In the genomic region with DNA sequence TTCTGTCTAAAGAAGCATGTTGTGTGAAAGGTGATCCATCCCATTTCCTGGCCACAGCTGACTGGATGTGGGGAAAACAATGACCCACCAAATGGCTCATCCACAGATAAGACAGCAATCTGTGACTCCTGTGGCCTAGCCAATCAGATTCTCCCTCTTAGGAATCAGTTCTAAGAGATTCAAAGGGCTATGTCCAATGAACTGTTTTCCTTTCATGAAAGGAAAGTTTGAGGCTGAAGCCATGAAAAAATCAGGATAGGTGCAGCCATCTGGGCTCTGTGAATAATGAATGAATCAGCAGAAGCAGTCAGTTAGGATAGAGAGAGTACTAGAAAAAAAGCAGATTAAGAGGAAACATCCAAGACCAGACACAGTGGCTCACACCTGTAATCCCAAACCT, we compare ENCODE assay signal across 16 cellular contexts.
A peak's percentile ranks its signal among the peaks of the same experiment; 100 is the strongest.
DNase-seq lines count a peak whose midpoint lies in the region; ATAC-seq, FAIRE-seq and TF ChIP-seq lines count a peak whose summit lies in the region.
"Had no signal": no experiment of that assay in that cellular context is flagged by ENCODE, and none has a peak within 500 bp of the region (broad histone marks: within the 10 kb centered on the region; RNA-seq: fewer than 3 reads in every experiment).

No MANE protein-coding gene starts in this region.

- no peak for TF ChIP-seq EP300 in K562 (IDR thresholded peaks at IDR 0.05; ENCODE audit: low read length)

- H3K27ac Mint-ChIP-seq in HFFc6 = peak overlapping the region; percentile 91
- H3K27ac Mint-ChIP-seq: activated naive CD8-positive, alpha-beta T cell treated with anti-CD3 and anti-CD28 coated beads, Interleukin-2, amount 50 U/mL, for 24 hours had no signal

- no peak for TF ChIP-seq RAD21 in K562 (CRISPR knock-in tag; conservative IDR thresholded peaks at IDR 0.05 in 1 of 2, IDR thresholded peaks at IDR 0.05 in 1 of 2)

- no TSS peak for BruUV-seq in K562 (replicated peaks; lab: Mats Ljungman, UMichigan)

- H4K20me1 ChIP-seq in K562 (replicated peaks; ENCODE audit: control insufficient read depth, insufficient read depth, low read length) = no peaks in the 10 kb centered on the region

- TF ChIP-seq CTCF in HFFc6 (IDR thresholded peaks at IDR 0.05) (no peak), K562 (IDR thresholded peaks at IDR 0.05 in 2 of 3, conservative IDR thresholded peaks at IDR 0.05 in 1 of 3; ENCODE audit: insufficient read depth in 2 of 3, low read depth in 1 of 3, low read length in 3 of 3) (no peak), thyroid gland (IDR thresholded peaks at IDR 0.05) (no peak), esophagus squamous epithelium (IDR thresholded peaks at IDR 0.05) (no peak)

- no peaks in the 10 kb centered on the region for H3K9me3 ChIP-seq in K562 (replicated peaks; ENCODE audit: control insufficient read depth, insufficient read depth, low read depth, low read length)
- no peaks in the 10 kb centered on the region for H3K9me3 ChIP-seq in thyroid gland
- H3K9me3 ChIP-seq in esophagus squamous epithelium = no peaks in the 10 kb centered on the region

- no peak for TF ChIP-seq POLR2A in K562 (conservative IDR thresholded peaks at IDR 0.05)
- no peak for TF ChIP-seq POLR2A in thyroid gland (IDR thresholded peaks at IDR 0.05)
- no peak for TF ChIP-seq POLR2A in esophagus squamous epithelium (IDR thresholded peaks at IDR 0.05)

- no peaks in the 10 kb centered on the region for H3K9me1 ChIP-seq in K562 (ENCODE audit: control insufficient read depth, insufficient read depth, low read length)

- H3K27me3 ChIP-seq in K562 (ENCODE audit: control insufficient read depth in 2 of 2, insufficient read depth in 2 of 2, low read length in 2 of 2) (no peaks in the 10 kb centered on the region), thyroid gland (no peaks in the 10 kb centered on the region), esophagus squamous epithelium (no peaks in the 10 kb centered on the region)

- ATAC-seq in K562 = no peak
- ATAC-seq in GM21529 (IDR thresholded peaks at IDR 0.05; ENCODE audit: unreplicated experiment) = no peak
- ATAC-seq in HG03097 (IDR thresholded peaks at IDR 0.05; ENCODE audit: low FRiP score, unreplicated experiment) = no peak
- ATAC-seq: activated naive CD8-positive, alpha-beta T cell treated with anti-CD3 and anti-CD28 coated beads, Interleukin-2, amount 50 U/mL, for 24 hours had no signal

- H3K27ac ChIP-seq in K562 (ENCODE audit: extremely low read depth, low read depth, low read length) (no peak overlapping the region), thyroid gland (no peak overlapping the region), esophagus squamous epithelium (no peak overlapping the region)
- H3K27ac ChIP-seq: coronary artery, WERI-Rb-1 had no signal

- H3K36me3 ChIP-seq in K562 (ENCODE audit: control insufficient read depth, insufficient read depth, low read length) = no peaks in the 10 kb centered on the region
- H3K36me3 ChIP-seq in thyroid gland = no peaks in the 10 kb centered on the region
- H3K36me3 ChIP-seq in esophagus squamous epithelium = no peaks in the 10 kb centered on the region
- H3K36me3 ChIP-seq: WERI-Rb-1 had no signal

- H3K4me1 ChIP-seq in K562 (replicated peaks in 1 of 2; ENCODE audit: control insufficient read depth in 2 of 2, insufficient read depth in 2 of 2, low read length in 2 of 2) (no peaks in the 10 kb centered on the region), thyroid gland (no peaks in the 10 kb centered on the region), esophagus squamous epithelium (peaks cover 0 to 6% (median 0%) of the 10 kb centered on the region in 3 donors)

- H3K27me3 Mint-ChIP-seq in HFFc6 (ENCODE audit: insufficient read depth) = no peaks in the 10 kb centered on the region
- H3K27me3 Mint-ChIP-seq: activated naive CD8-positive, alpha-beta T cell treated with anti-CD3 and anti-CD28 coated beads, Interleukin-2, amount 50 U/mL, for 24 hours had no signal

- peak overlapping the region; percentile 71 for H3K4me3 Mint-ChIP-seq in HFFc6
- H3K4me3 Mint-ChIP-seq: activated naive CD8-positive, alpha-beta T cell treated with anti-CD3 and anti-CD28 coated beads, Interleukin-2, amount 50 U/mL, for 24 hours had no signal

- CTCF ChIA-PET in K562 (lab: Yijun Ruan, JAX; ENCODE audit: low intra/inter-chr PET ratio) = no interaction called here

- POLR2A ChIA-PET in K562 (lab: Yijun Ruan, JAX) = no interaction called here

- H3K4me3 ChIP-seq in K562 (no peak overlapping the region), thyroid gland (replicated peaks in 1 of 3) (no peak overlapping the region), esophagus squamous epithelium (no peak overlapping the region)
- H3K4me3 ChIP-seq: coronary artery had no signal

- no peak overlapping the region for H3K4me2 ChIP-seq in K562 (ENCODE audit: insufficient read depth, low read length)

- H3K36me3 Mint-ChIP-seq in HFFc6 (ENCODE audit: low read depth) = no peaks in the 10 kb centered on the region

- H3K79me2 ChIP-seq in K562 (ENCODE audit: control insufficient read depth, insufficient read depth, low read length) = no peaks in the 10 kb centered on the region

- DNase-seq in AG20443 (ENCODE audit: low spot score) (peak; percentile 20), HFFc6 (peak; percentile 59), K562 (ENCODE audit: extremely low read depth in 1 of 4, low spot score in 3 of 4) (no peak), left kidney (ENCODE audit: low read depth, low spot score) (peak; percentile 11), thyroid gland (no peak), esophagus squamous epithelium (lab: John Stamatoyannopoulos, UW) (no peak)
- DNase-seq: activated naive CD8-positive, alpha-beta T cell treated with anti-CD3 and anti-CD28 coated beads, Interleukin-2, amount 50 U/mL, for 24 hours; NCI-H2081 treated with DMSO at 0.1 percent for 48 hours; stimulated activated CD4-positive, alpha-beta T cell treated with anti-CD3 and anti-CD28 coated beads, Interleukin-4, amount 100 ng/mL, for 1 hour; stimulated activated naive CD4-positive, alpha-beta T cell; WERI-Rb-1 had no signal

- in situ Hi-C loops in K562 (cut with MboI) = no loop called here

- H3K9me3 Mint-ChIP-seq in HFFc6 = no peaks in the 10 kb centered on the region
- H3K9me3 Mint-ChIP-seq: activated naive CD8-positive, alpha-beta T cell treated with anti-CD3 and anti-CD28 coated beads, Interleukin-2, amount 50 U/mL, for 24 hours had no signal

- intact Hi-C loops in K562 (cut with micrococcal nuclease) (no loop called here), thyroid gland (cut with DNase I) (no loop called here), esophagus squamous epithelium (cut with DNase I) (no loop called here)

- H3K4me1 Mint-ChIP-seq in HFFc6 (ENCODE audit: low read depth) = peaks cover 29% of the 10 kb centered on the region

- FAIRE-seq in K562 (lab: Jason Lieb, UNC) = no peak
- FAIRE-seq: frontal cortex, islet of Langerhans had no signal

- no peak overlapping the region for H2AFZ ChIP-seq in K562 (ENCODE audit: low read depth, low read length)

- H3K9ac ChIP-seq in K562 (ENCODE audit: insufficient read depth in 1 of 2, low read depth in 2 of 2, low read length in 2 of 2) = no peak overlapping the region

TF ChIP-seq in K562, 482 proteins besides CTCF, POLR2A, EP300 and RAD21:
- no peak for TF ChIP-seq ARHGAP35 (IDR thresholded peaks at IDR 0.05; ENCODE audit: partially characterized antibody)
- TF ChIP-seq, protein P1, sequence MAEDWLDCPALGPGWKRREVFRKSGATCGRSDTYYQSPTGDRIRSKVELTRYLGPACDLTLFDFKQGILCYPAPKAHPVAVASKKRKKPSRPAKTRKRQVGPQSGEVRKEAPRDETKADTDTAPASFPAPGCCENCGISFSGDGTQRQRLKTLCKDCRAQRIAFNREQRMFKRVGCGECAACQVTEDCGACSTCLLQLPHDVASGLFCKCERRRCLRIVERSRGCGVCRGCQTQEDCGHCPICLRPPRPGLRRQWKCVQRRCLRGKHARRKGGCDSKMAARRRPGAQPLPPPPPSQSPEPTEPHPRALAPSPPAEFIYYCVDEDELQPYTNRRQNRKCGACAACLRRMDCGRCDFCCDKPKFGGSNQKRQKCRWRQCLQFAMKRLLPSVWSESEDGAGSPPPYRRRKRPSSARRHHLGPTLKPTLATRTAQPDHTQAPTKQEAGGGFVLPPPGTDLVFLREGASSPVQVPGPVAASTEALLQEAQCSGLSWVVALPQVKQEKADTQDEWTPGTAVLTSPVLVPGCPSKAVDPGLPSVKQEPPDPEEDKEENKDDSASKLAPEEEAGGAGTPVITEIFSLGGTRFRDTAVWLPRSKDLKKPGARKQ (CRISPR knock-in tag; IDR thresholded peaks at IDR 0.05) = no peak
- TF ChIP-seq C11orf30 (IDR thresholded peaks at IDR 0.05; ENCODE audit: low read depth) = peak; percentile 21; the same call in 1 of the 2 replicates
- TF ChIP-seq ZEB2 (IDR thresholded peaks at IDR 0.05) = no peak
- TF ChIP-seq ZNF57 (CRISPR knock-in tag; IDR thresholded peaks at IDR 0.05) = no peak

Comparison
In these comparisons a context has a peak if more than half of its experiments do, and no peak if none do; other contexts are left out.
1. DNase-seq: peak in AG20443 (single experiment), HFFc6 (single experiment) and left kidney (single experiment); none in K562 (0 of 4), thyroid gland (0 of 2) and esophagus squamous epithelium (single experiment).